Comparison of ENCODE assay signal across 12 cellular contexts in genomic region chr7:87170828-87171227, GRCh38.
"Had no signal": no experiment of that assay in that cellular context is flagged by ENCODE, and none has a peak within 500 bp of the region (broad histone marks: within the 10 kb centered on the region; RNA-seq: fewer than 3 reads in every experiment).

No MANE protein-coding gene starts in this region.

- H3K9me3 Mint-ChIP-seq: activated CD4-positive, alpha-beta T cell treated with anti-CD3 and anti-CD28 coated beads, Interleukin-2, amount 10 ng/mL, durations not matched to agents 7 days and 5 days; stimulated activated naive B cell treated with anti-CD40 and anti-IgM and Interleukin-4, amounts not matched to agents 10 μg/mL and 1 μg/mL and 100 μg/mL, for 72 hours had no signal

- H3K27ac ChIP-seq: tibial nerve, uterus had no signal

- H3K4me3 Mint-ChIP-seq: activated CD4-positive, alpha-beta T cell treated with anti-CD3 and anti-CD28 coated beads, Interleukin-2, amount 10 ng/mL, durations not matched to agents 7 days and 5 days; stimulated activated naive B cell treated with anti-CD40 and anti-IgM and Interleukin-4, amounts not matched to agents 10 μg/mL and 1 μg/mL and 100 μg/mL, for 72 hours had no signal

- H3K4me3 ChIP-seq: dorsolateral prefrontal cortex, lung, tibial nerve, uterus had no signal

- H3K27ac Mint-ChIP-seq: stimulated activated naive B cell treated with anti-CD40 and anti-IgM and Interleukin-4, amounts not matched to agents 10 μg/mL and 1 μg/mL and 100 μg/mL, for 72 hours had no signal

- DNase-seq: activated CD4-positive, alpha-beta T cell treated with anti-CD3 and anti-CD28 coated beads, Interleukin-2, amount 10 ng/mL, durations not matched to agents 7 days and 5 days; activated CD4-positive, CD25-positive, alpha-beta regulatory T cell; activated T-cell treated with anti-CD3 and anti-CD28 coated beads for 4 hours; aorta; dorsolateral prefrontal cortex; midbrain; retina; stimulated activated naive B cell treated with anti-CD40 and anti-IgM and Interleukin-4, amounts not matched to agents 10 μg/mL and 1 μg/mL and 100 μg/mL, for 72 hours; SW 1271; uterus had no signal

- H3K9me3 ChIP-seq: tibial nerve, uterus had no signal

- ATAC-seq: stimulated activated naive B cell treated with anti-CD40 and anti-IgM and Interleukin-4, amounts not matched to agents 10 μg/mL and 1 μg/mL and 100 μg/mL, for 72 hours had no signal

- H3K27me3 Mint-ChIP-seq: activated CD4-positive, alpha-beta T cell treated with anti-CD3 and anti-CD28 coated beads, Interleukin-2, amount 10 ng/mL, durations not matched to agents 7 days and 5 days; stimulated activated naive B cell treated with anti-CD40 and anti-IgM and Interleukin-4, amounts not matched to agents 10 μg/mL and 1 μg/mL and 100 μg/mL, for 72 hours had no signal

- H3K27me3 ChIP-seq: dorsolateral prefrontal cortex, tibial nerve, uterus had no signal

- H3K4me1 ChIP-seq: tibial nerve, uterus had no signal

- H3K36me3 ChIP-seq: uterus had no signal
